In the genomic region with DNA sequence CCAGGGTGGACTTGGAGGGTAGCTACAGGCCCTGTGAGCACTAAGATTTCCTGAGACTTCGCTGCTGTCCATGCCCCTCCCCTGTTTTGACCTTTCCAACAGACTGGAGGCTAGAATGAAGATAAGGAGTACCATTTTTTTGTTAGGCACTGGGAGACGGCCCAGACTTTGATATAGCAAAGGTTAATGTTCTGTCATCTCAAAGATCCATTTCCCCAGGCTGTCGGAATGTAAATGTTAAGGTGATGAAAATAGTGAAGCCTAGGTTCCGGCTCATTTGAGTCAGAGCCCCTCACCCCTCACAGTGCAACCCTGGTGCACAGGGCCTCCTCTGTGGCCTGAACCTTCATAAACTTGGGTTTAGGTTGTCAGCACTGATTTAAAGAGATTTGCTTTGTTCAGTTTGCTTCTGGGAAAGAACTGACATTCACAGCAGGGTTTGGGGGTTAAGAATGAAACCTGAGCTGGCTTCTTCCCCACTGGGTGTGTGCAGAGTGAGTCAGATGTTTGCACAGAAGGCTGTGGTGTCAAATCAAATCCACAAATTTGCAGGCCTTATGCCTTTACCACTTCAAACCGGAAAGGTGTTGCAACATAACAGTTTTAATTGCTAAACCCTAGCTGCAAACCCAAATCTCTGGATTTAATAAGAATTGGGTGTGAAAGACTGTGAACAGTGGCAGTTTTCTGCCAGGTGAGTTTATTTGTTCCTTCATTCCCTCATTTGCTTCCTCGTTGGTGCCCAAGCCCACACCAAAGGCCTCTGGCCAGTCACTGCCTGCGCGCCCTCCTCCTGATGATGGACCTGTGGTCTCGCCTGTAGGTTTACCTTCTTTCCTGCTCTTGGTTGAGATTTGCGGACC, we compare ENCODE assay signal across 8 cellular contexts. TPM values are rescaled to one million over a fixed set of nuclear protein-coding genes. Genes with fewer than 3 reads are reported as not detected.
DNase-seq lines count a peak whose midpoint lies in the region; ATAC-seq and TF ChIP-seq lines count a peak whose summit lies in the region.

No MANE protein-coding gene starts in this region.

- no peak overlapping the region for H3K27ac ChIP-seq in ascending aorta

- H3K4me1 ChIP-seq in ascending aorta, result no peaks in the 10 kb centered on the region

- peak; percentile 94 for TF ChIP-seq EP300 in Ishikawa (IDR thresholded peaks at IDR 0.05; ENCODE audit: borderline replicate concordance)

- ATAC-seq in left colon (peak; percentile 94), HG03378 (IDR thresholded peaks at IDR 0.05; ENCODE audit: unreplicated experiment) (no peak)

- TF ChIP-seq CTCF in ascending aorta (IDR thresholded peaks at IDR 0.05), result no peak

- no peak overlapping the region for H3K4me3 ChIP-seq in ascending aorta

- no peaks in the 10 kb centered on the region for H3K36me3 ChIP-seq in ascending aorta

- TF ChIP-seq RAD21 in Ishikawa (IDR thresholded peaks at IDR 0.05; ENCODE audit: low read depth), result no peak

- H3K27me3 ChIP-seq in ascending aorta, result no peaks in the 10 kb centered on the region

- intact Hi-C loops in left colon (cut with DNase I, micrococcal nuclease) (no loop called here), ascending aorta (cut with DNase I) (no loop called here)

- DNase-seq in DMS 273 treated with DMSO at 0.1 percent for 48 hours (lab: John Stamatoyannopoulos, UW), result peak; percentile 57
- DNase-seq in RPMI8226, result peak; percentile 58
- peak; percentile 92 for DNase-seq in astrocyte of the hippocampus (ENCODE audit: low read depth, low spot score)
- peak; percentile 34 to 77 for DNase-seq in left colon
- DNase-seq in stimulated activated CD8-positive, alpha-beta memory T cell treated with anti-CD3 and anti-CD28 coated beads, Interleukin-7, amount 100 ng/mL, for 4 hours (ENCODE audit: low read depth in 2 of 2), result peak; percentile 18 to 35
- DNase-seq in ascending aorta (ENCODE audit: low spot score in 2 of 2), result no peak

- H3K9me3 ChIP-seq in ascending aorta, result no peaks in the 10 kb centered on the region

TF ChIP-seq in Ishikawa, 13 proteins besides CTCF, POLR2A, EP300 and RAD21:
- 0 out of 2 replicates have a peak, but pooled peaks have one; percentile 50 for TF ChIP-seq YY1 (IDR thresholded peaks at IDR 0.05; ENCODE audit: low read depth)
- TF ChIP-seq, protein P1, sequence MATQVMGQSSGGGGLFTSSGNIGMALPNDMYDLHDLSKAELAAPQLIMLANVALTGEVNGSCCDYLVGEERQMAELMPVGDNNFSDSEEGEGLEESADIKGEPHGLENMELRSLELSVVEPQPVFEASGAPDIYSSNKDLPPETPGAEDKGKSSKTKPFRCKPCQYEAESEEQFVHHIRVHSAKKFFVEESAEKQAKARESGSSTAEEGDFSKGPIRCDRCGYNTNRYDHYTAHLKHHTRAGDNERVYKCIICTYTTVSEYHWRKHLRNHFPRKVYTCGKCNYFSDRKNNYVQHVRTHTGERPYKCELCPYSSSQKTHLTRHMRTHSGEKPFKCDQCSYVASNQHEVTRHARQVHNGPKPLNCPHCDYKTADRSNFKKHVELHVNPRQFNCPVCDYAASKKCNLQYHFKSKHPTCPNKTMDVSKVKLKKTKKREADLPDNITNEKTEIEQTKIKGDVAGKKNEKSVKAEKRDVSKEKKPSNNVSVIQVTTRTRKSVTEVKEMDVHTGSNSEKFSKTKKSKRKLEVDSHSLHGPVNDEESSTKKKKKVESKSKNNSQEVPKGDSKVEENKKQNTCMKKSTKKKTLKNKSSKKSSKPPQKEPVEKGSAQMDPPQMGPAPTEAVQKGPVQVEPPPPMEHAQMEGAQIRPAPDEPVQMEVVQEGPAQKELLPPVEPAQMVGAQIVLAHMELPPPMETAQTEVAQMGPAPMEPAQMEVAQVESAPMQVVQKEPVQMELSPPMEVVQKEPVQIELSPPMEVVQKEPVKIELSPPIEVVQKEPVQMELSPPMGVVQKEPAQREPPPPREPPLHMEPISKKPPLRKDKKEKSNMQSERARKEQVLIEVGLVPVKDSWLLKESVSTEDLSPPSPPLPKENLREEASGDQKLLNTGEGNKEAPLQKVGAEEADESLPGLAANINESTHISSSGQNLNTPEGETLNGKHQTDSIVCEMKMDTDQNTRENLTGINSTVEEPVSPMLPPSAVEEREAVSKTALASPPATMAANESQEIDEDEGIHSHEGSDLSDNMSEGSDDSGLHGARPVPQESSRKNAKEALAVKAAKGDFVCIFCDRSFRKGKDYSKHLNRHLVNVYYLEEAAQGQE (IDR thresholded peaks at IDR 0.05; ENCODE audit: low read depth), result no peak
- peak; percentile 52; the same call in 1 of the 2 replicates for TF ChIP-seq ZBTB7A (IDR thresholded peaks at IDR 0.05; ENCODE audit: low read depth)
- peak; percentile 96 for TF ChIP-seq TCF12 (IDR thresholded peaks at IDR 0.05; ENCODE audit: low read depth)
- TF ChIP-seq FOXM1 (IDR thresholded peaks at IDR 0.05; ENCODE audit: borderline replicate concordance, low read depth), result peak; percentile 75; the same call in 1 of the 2 replicates
- TF ChIP-seq TAF1 (IDR thresholded peaks at IDR 0.05; ENCODE audit: low read depth), result no peak
- TF ChIP-seq CEBPB (IDR thresholded peaks at IDR 0.05), result peak; percentile 99
- TF ChIP-seq CREB1 (IDR thresholded peaks at IDR 0.05; ENCODE audit: low read depth), result no peak
- 0 out of 2 replicates have a peak, but pooled peaks have one; percentile 7 for TF ChIP-seq EGR1 (IDR thresholded peaks at IDR 0.05)
- peak; percentile 79 for TF ChIP-seq NFIC (IDR thresholded peaks at IDR 0.05)
- TF ChIP-seq, protein P2, sequence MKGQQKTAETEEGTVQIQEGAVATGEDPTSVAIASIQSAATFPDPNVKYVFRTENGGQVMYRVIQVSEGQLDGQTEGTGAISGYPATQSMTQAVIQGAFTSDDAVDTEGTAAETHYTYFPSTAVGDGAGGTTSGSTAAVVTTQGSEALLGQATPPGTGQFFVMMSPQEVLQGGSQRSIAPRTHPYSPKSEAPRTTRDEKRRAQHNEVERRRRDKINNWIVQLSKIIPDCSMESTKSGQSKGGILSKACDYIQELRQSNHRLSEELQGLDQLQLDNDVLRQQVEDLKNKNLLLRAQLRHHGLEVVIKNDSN (IDR thresholded peaks at IDR 0.05), result peak; percentile 6; the same call in 1 of the 2 replicates
- TF ChIP-seq TEAD4 (IDR thresholded peaks at IDR 0.05), result peak; percentile 78
- TF ChIP-seq MAX (IDR thresholded peaks at IDR 0.05), result peak; percentile 46; the same call in 1 of the 2 replicates

RNA-seq across cellular contexts. Expression of gene KCTD6, which starts 20.6 kb away (rescaled TPM):
- total RNA-seq in left colon, result 1 to 10 TPM; 5.7 to 6.3 TPM
- 6.6 TPM for total RNA-seq in ascending aorta

RNA-seq across cellular contexts. Expression of gene PDHB, which starts 37.6 kb away (rescaled TPM):
- total RNA-seq in left colon (10 to 100 TPM; 59.5 to 73.3 TPM), ascending aorta (30.7 TPM)

Comparison
In these comparisons a context has a peak if more than half of its experiments do, and no peak if none do; other contexts are left out.
1. DNase-seq: peak in DMS 273 treated with DMSO at 0.1 percent for 48 hours (single experiment), RPMI8226 (single experiment), astrocyte of the hippocampus (single experiment), left colon (2 of 2) and stimulated activated CD8-positive, alpha-beta memory T cell treated with anti-CD3 and anti-CD28 coated beads, Interleukin-7, amount 100 ng/mL, for 4 hours (2 of 2); none in ascending aorta (0 of 2).